Comparison of ENCODE assay signal across 1 cellular context in genomic region chr1:16094453-16095158, GRCh38.
TF ChIP-seq lines count a peak whose summit lies in the region.

No MANE protein-coding gene starts in this region.

TF ChIP-seq in H1, 55 proteins besides CTCF, POLR2A, EP300 and RAD21:
- no peak for TF ChIP-seq KDM1A (IDR thresholded peaks at IDR 0.05; ENCODE audit: borderline replicate concordance, low read length)
- TF ChIP-seq CHD7 (IDR thresholded peaks at IDR 0.05; ENCODE audit: insufficient replicate concordance, low read length): no peak
